8 cellular contexts compared by ENCODE assay signal in the genomic region with DNA sequence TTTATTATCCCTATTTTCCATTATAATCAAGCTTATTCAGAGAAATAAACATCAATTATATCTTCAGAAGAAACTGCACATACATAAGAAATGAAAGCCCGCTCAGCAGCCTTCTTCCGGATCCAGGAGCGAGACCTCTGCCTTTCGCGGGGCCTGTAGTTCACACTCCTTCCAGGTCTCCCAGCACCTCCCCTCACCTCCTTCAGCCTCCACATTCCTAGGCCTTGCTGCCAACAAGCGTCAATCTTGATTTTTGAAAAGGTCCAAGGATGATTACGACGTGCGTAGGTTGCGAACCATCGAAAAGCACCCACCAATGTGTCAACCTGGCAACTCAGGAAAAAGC. TPM values are rescaled to one million over a fixed set of nuclear protein-coding genes. Genes with fewer than 3 reads are reported as not detected.
DNase-seq lines count a peak whose midpoint lies in the region; ATAC-seq and TF ChIP-seq lines count a peak whose summit lies in the region.

No MANE protein-coding gene starts in this region.

- TF ChIP-seq CTCF in CD4-positive, alpha-beta T cell (IDR thresholded peaks at IDR 0.05): no peak
- no peak for TF ChIP-seq CTCF in coronary artery (IDR thresholded peaks at IDR 0.05)
- TF ChIP-seq CTCF in neural crest cell (conservative IDR thresholded peaks at IDR 0.05): no peak

- peaks cover 4% of the 10 kb centered on the region for H3K36me3 Mint-ChIP-seq in CD4-positive, alpha-beta T cell (ENCODE audit: low read depth)
- peaks cover 2% of the 10 kb centered on the region for H3K36me3 Mint-ChIP-seq in neural crest cell (ENCODE audit: low read depth)

- no peak for DNase-seq in CD4-positive, alpha-beta T cell
- DNase-seq in coronary artery (ENCODE audit: low spot score) (no peak), neural crest cell (ENCODE audit: low read depth, low spot score) (no peak), NCI-H510A treated with DMSO at 0.1 percent for 48 hours (lab: John Stamatoyannopoulos, UW) (no peak), posterior vena cava (ENCODE audit: low spot score) (no peak)

- no peaks in the 10 kb centered on the region for H3K9me3 Mint-ChIP-seq in CD4-positive, alpha-beta T cell
- H3K9me3 Mint-ChIP-seq in neural crest cell: no peaks in the 10 kb centered on the region

- peaks cover 44% of the 10 kb centered on the region for H3K4me1 Mint-ChIP-seq in CD4-positive, alpha-beta T cell (ENCODE audit: low read depth)
- H3K4me1 Mint-ChIP-seq in neural crest cell: peaks cover 28% of the 10 kb centered on the region

- peak overlapping the region; percentile 100 for H3K4me3 Mint-ChIP-seq in CD4-positive, alpha-beta T cell
- H3K4me3 Mint-ChIP-seq in neural crest cell: peak overlapping the region; percentile 99

- ATAC-seq in CD4-positive, alpha-beta T cell (ENCODE audit: poor library complexity): no peak
- ATAC-seq in HG03442 (IDR thresholded peaks at IDR 0.05; ENCODE audit: unreplicated experiment) (peak; percentile 13), HG02798 (IDR thresholded peaks at IDR 0.05; ENCODE audit: poor library complexity, unreplicated experiment) (no peak), GM21737 (IDR thresholded peaks at IDR 0.05; ENCODE audit: unreplicated experiment) (no peak)

- H3K27me3 Mint-ChIP-seq in CD4-positive, alpha-beta T cell: no peaks in the 10 kb centered on the region
- H3K27me3 Mint-ChIP-seq in neural crest cell (ENCODE audit: low read depth): no peaks in the 10 kb centered on the region

- H3K27me3 ChIP-seq in CD4-positive, alpha-beta T cell (ENCODE audit: control insufficient read depth, insufficient read depth, low read length): no peaks in the 10 kb centered on the region

- peak overlapping the region; percentile 84 for H3K27ac Mint-ChIP-seq in CD4-positive, alpha-beta T cell
- no peak overlapping the region for H3K27ac Mint-ChIP-seq in neural crest cell (ENCODE audit: unreplicated experiment)

- intact Hi-C loops in CD4-positive, alpha-beta T cell (cut with DNase I, micrococcal nuclease): loop anchor here (2.0 to 10.0 kb wide), 6 partner anchors 155 to 1975 kb away; partner anchors contain the start of genes CPSF3 (in 2 of the 2), ITGB1BP1 (in 2 of the 2), HPCAL1 (in 1 of the 2) and ID2 (in 1 of the 2)
- intact Hi-C loops in posterior vena cava (cut with DNase I): no loop called here

- CTCF ChIA-PET in CD4-positive, alpha-beta T cell (lab: Charles Lee): no interaction called here

- no peaks in the 10 kb centered on the region for H3K9me3 ChIP-seq in CD4-positive, alpha-beta T cell (ENCODE audit: control insufficient read depth, low read length)

- H3K27ac ChIP-seq in CD4-positive, alpha-beta T cell (ENCODE audit: low read depth, low read length): no peak overlapping the region
- peak overlapping the region in 1 of 2 donors; percentile 64 for H3K27ac ChIP-seq in coronary artery

- H3K4me3 ChIP-seq in coronary artery: peak overlapping the region; percentile 98

- POLR2A ChIA-PET in CD4-positive, alpha-beta T cell (lab: Charles Lee): no interaction called here

RNA-seq across cellular contexts. Expression of gene KIDINS220, which starts 0.4 kb away (rescaled TPM):
- total RNA-seq in CD4-positive, alpha-beta T cell: 10 to 100 TPM; 29.3 to 31.4 TPM
- total RNA-seq in neural crest cell: 60.3 and 61.1 TPM in 2 replicates
- total RNA-seq in posterior vena cava: 10 to 100 TPM; 58.5 to 60.9 TPM

Comparison
In these comparisons a context has a peak if more than half of its experiments do, and no peak if none do; other contexts are left out.
1. intact Hi-C loops: an anchor here in CD4-positive, alpha-beta T cell (2.0 to 10.0 kb wide); none called in posterior vena cava.